In the genomic region with DNA sequence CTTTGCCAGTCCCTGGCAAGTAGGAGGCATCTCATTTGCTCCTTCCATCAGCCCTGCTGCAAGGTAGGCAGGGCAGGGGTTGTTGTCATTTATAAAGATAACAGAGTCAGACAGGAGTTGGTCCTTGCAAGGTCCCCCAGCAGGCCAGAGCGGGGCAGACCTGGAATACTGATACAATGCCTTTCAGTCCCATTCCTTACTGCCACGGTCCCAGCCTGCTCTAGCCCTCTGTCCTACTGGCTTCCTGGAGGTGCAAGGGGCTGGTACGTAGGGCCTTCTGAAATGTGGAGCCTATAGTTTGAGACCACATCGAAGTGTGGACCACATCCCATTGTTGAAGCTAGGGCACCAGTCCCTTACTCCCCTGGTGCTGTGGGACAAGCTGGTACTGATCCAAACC, we compare ENCODE assay signal across 23 cellular contexts. TPM values are rescaled to one million over a fixed set of nuclear protein-coding genes. Genes with fewer than 3 reads are reported as not detected.
"Had no signal": no experiment of that assay in that cellular context is flagged by ENCODE, and none has a peak within 500 bp of the region (broad histone marks: within the 10 kb centered on the region; RNA-seq: fewer than 3 reads in every experiment).

No MANE protein-coding gene starts in this region.

- H3K27ac Mint-ChIP-seq: dendritic cell treated with granulocyte-macrophage colony-stimulating factor and Interleukin-4, amounts not matched to agents 40 ng/mL and 50 ng/mL, for 4 days; effector memory CD8-positive, alpha-beta T cell; immature natural killer cell; nephron; type B pancreatic cell had no signal

- H3K9me3 ChIP-seq: psoas muscle, right lobe of liver, thyroid gland had no signal

- DNase-seq: effector memory CD8-positive, alpha-beta T cell; immature natural killer cell; left colon; left ventricle myocardium superior; mesenchymal stem cell; naive B cell; retina; stimulated activated CD4-positive, alpha-beta T cell treated with anti-CD3 and anti-CD28 coated beads, Interleukin-12 subunit alpha, Interleukin-12 subunit beta, amount 100 ng/mL, for 4 hours; stimulated activated naive CD4-positive, alpha-beta T cell; stomach; substantia nigra; thyroid gland had no signal

- H3K9me3 Mint-ChIP-seq: effector memory CD8-positive, alpha-beta T cell had no signal

- H3K36me3 Mint-ChIP-seq: immature natural killer cell, type B pancreatic cell had no signal

- H3K4me1 ChIP-seq: foreskin keratinocyte, parathyroid adenoma, psoas muscle, right lobe of liver, thyroid gland had no signal

- H3K27ac ChIP-seq: epithelial cell of prostate, foreskin keratinocyte, parathyroid adenoma, psoas muscle, right lobe of liver, skin epidermis, stomach, thyroid gland had no signal

- H3K9ac ChIP-seq: parathyroid adenoma had no signal

- ATAC-seq: effector memory CD8-positive, alpha-beta T cell; left colon; left ventricle myocardium superior; psoas muscle had no signal

- H3K27me3 ChIP-seq: right lobe of liver, stomach, thyroid gland had no signal

- H3K4me1 Mint-ChIP-seq: immature natural killer cell, naive B cell had no signal

- H2AFZ ChIP-seq: parathyroid adenoma had no signal

- H3K36me3 ChIP-seq: right lobe of liver, stomach, thyroid gland had no signal

- H3K4me3 ChIP-seq: lung, psoas muscle, right lobe of liver, skin epidermis, stomach, thyroid gland had no signal

- H3K4me3 Mint-ChIP-seq: dendritic cell treated with granulocyte-macrophage colony-stimulating factor and Interleukin-4, amounts not matched to agents 40 ng/mL and 50 ng/mL, for 4 days; effector memory CD8-positive, alpha-beta T cell; immature natural killer cell; naive B cell; nephron; type B pancreatic cell had no signal

RNA-seq across cellular contexts. Expression of gene PITX1, which starts 42.8 kb away (rescaled TPM):
- total RNA-seq: kidney epithelial cell, left ventricle myocardium superior, right lobe of liver had no signal
- polyA plus RNA-seq: immature natural killer cell had no signal
